18 cellular contexts compared by ENCODE assay signal in genomic region chr14:49420201-49420600, GRCh38.
A peak's percentile ranks its signal among the peaks of the same experiment; 100 is the strongest.
DNase-seq lines count a peak whose midpoint lies in the region; ATAC-seq, FAIRE-seq and TF ChIP-seq lines count a peak whose summit lies in the region.
"Had no signal": no experiment of that assay in that cellular context is flagged by ENCODE, and none has a peak within 500 bp of the region (broad histone marks: within the 10 kb centered on the region; RNA-seq: fewer than 3 reads in every experiment).

No MANE protein-coding gene starts in this region.

- ATAC-seq in GM18499 (IDR thresholded peaks at IDR 0.05; ENCODE audit: insufficient read depth, unreplicated experiment) = peak; percentile 57
- ATAC-seq in GM18858 (IDR thresholded peaks at IDR 0.05; ENCODE audit: unreplicated experiment) = peak; percentile 65
- ATAC-seq in HG02938 (IDR thresholded peaks at IDR 0.05; ENCODE audit: unreplicated experiment) = peak; percentile 78
- ATAC-seq in WTC11 = no peak
- ATAC-seq: T-cell had no signal

- H3K9me3 ChIP-seq in small intestine (ENCODE audit: control insufficient read depth, low read depth) = no peaks in the 10 kb centered on the region
- H3K9me3 ChIP-seq: BE2C, ovary had no signal

- no peaks in the 10 kb centered on the region for H3K9me3 Mint-ChIP-seq in WTC11
- H3K9me3 Mint-ChIP-seq: activated B cell treated with CpG ODN at 0.5 μM for 24 hours, T-cell had no signal

- POLR2A ChIA-PET in WTC11 (lab: Charles Lee) = interaction anchor here (0.7 kb wide), 2 partner anchors 235 to 1158 kb away, joined by 3 to 4 read pairs; no protein-coding TSS in a partner anchor

- 87 to 94% methylated on average over 3 of the region's 3 CpGs for WGBS in lower leg skin, 2 donors
- WGBS in small intestine, 3 donors = 69 to 83% (median 81%) methylated on average over 3 of the region's 3 CpGs

- H3K4me3 Mint-ChIP-seq in WTC11 = no peak overlapping the region
- H3K4me3 Mint-ChIP-seq: activated B cell treated with CpG ODN at 0.5 μM for 24 hours, T-cell had no signal

- TF ChIP-seq CTCF in WTC11 (IDR thresholded peaks at IDR 0.05) = no peak
- TF ChIP-seq CTCF in lower leg skin (IDR thresholded peaks at IDR 0.05) = no peak

- peak; percentile 13 for DNase-seq in activated naive CD4-positive, alpha-beta T cell treated with anti-CD3 and anti-CD28 coated beads, Interleukin-2, amount 50 U/mL, for 16 hours
- DNase-seq in WTC11 (ENCODE audit: low spot score) (no peak), lower leg skin (ENCODE audit: low spot score in 2 of 2) (no peak), small intestine (no peak), NCI-H2227 treated with DMSO at 0.1 percent for 48 hours (lab: John Stamatoyannopoulos, UW) (no peak)
- DNase-seq: activated B cell treated with CpG ODN at 0.5 μM for 24 hours, activated gamma-delta T cell treated with Interleukin-2 at 50 U/mL for 16 hours, BE2C, IMR-90, NCI-H2081, NCI-H69, ovary, T-cell had no signal

- no peaks in the 10 kb centered on the region for H3K27me3 Mint-ChIP-seq in WTC11 (ENCODE audit: low read depth)

- FAIRE-seq in small intestine (lab: Jason Lieb, UNC) = no peak
- FAIRE-seq: bronchial epithelial cell had no signal

- H3K27ac ChIP-seq in small intestine (ENCODE audit: low read depth in 1 of 2, low read length in 1 of 2) = no peak overlapping the region
- H3K27ac ChIP-seq: ovary had no signal

- CTCF ChIA-PET in WTC11 (lab: Charles Lee) = interaction anchor here (1.3 kb wide), 1 partner anchor 41 kb away, joined by 4 read pairs; no protein-coding TSS in a partner anchor

- H3K4me3 ChIP-seq in lower leg skin (ENCODE audit: low read depth, poor library complexity, severe bottlenecking) = no peak overlapping the region
- H3K4me3 ChIP-seq in small intestine (ENCODE audit: low read depth in 1 of 2, low read length in 2 of 2) = no peak overlapping the region
- H3K4me3 ChIP-seq: ovary, smooth muscle cell had no signal

- H3K27me3 ChIP-seq in small intestine (ENCODE audit: control insufficient read depth in 2 of 2, insufficient read depth in 2 of 2, low read length in 2 of 2) = no peaks in the 10 kb centered on the region
- H3K27me3 ChIP-seq: ovary had no signal

- TF ChIP-seq POLR2A in lower leg skin (IDR thresholded peaks at IDR 0.05) = no peak

- H3K4me1 ChIP-seq in small intestine (ENCODE audit: control insufficient read depth in 2 of 2, insufficient read depth in 1 of 2, low read depth in 1 of 2, low read length in 1 of 2) = no peaks in the 10 kb centered on the region
- H3K4me1 ChIP-seq: BE2C had no signal

- H3K36me3 ChIP-seq in small intestine (ENCODE audit: control insufficient read depth in 2 of 2, insufficient read depth in 2 of 2, low read length in 2 of 2) = no peaks in the 10 kb centered on the region
- H3K36me3 ChIP-seq: BE2C, ovary had no signal

- H3K27ac Mint-ChIP-seq in WTC11 = no peak overlapping the region
- H3K27ac Mint-ChIP-seq: activated B cell treated with CpG ODN at 0.5 μM for 24 hours, T-cell had no signal

- H3K36me3 Mint-ChIP-seq in WTC11 = no peaks in the 10 kb centered on the region
- H3K36me3 Mint-ChIP-seq: T-cell had no signal

- H3K4me1 Mint-ChIP-seq in WTC11 = peaks cover 20% of the 10 kb centered on the region
- H3K4me1 Mint-ChIP-seq: activated B cell treated with CpG ODN at 0.5 μM for 24 hours, T-cell had no signal

- intact Hi-C loops in lower leg skin (cut with DNase I; ENCODE audit: low total_unique reads) = no loop called here

TF ChIP-seq in WTC11, 78 proteins besides CTCF, POLR2A, EP300 and RAD21:
- TF ChIP-seq JUN (CRISPR knock-in tag; IDR thresholded peaks at IDR 0.05) (no peak), MYBL2 (CRISPR knock-in tag; IDR thresholded peaks at IDR 0.05) (no peak), EMX1 (CRISPR knock-in tag; IDR thresholded peaks at IDR 0.05) (no peak)
- TF ChIP-seq, protein P1, sequence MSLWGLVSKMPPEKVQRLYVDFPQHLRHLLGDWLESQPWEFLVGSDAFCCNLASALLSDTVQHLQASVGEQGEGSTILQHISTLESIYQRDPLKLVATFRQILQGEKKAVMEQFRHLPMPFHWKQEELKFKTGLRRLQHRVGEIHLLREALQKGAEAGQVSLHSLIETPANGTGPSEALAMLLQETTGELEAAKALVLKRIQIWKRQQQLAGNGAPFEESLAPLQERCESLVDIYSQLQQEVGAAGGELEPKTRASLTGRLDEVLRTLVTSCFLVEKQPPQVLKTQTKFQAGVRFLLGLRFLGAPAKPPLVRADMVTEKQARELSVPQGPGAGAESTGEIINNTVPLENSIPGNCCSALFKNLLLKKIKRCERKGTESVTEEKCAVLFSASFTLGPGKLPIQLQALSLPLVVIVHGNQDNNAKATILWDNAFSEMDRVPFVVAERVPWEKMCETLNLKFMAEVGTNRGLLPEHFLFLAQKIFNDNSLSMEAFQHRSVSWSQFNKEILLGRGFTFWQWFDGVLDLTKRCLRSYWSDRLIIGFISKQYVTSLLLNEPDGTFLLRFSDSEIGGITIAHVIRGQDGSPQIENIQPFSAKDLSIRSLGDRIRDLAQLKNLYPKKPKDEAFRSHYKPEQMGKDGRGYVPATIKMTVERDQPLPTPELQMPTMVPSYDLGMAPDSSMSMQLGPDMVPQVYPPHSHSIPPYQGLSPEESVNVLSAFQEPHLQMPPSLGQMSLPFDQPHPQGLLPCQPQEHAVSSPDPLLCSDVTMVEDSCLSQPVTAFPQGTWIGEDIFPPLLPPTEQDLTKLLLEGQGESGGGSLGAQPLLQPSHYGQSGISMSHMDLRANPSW (CRISPR knock-in tag; conservative IDR thresholded peaks at IDR 0.05; ENCODE audit: low read depth) = no peak
